In the genomic region with DNA sequence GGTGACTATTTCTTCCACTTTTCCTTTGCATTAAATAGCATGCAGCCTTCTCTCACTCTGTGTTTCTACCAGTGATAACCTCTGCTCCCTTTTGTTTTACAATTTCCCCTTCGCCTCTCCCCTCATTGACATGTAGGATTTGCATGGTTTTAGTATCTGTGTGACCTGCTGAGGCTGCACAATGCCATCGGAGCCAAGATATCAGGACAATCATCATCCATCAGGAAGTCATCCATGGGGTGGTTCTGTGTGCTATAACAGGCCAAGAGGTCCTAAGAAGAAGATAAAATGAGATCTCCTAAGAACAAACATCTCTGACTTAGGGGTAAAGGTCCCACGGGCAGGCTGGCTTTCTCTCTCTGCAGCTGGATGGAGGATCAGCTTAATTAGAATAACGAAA, we compare ENCODE assay signal across 28 cellular contexts.
"Had no signal": no experiment of that assay in that cellular context is flagged by ENCODE, and none has a peak within 500 bp of the region (broad histone marks: within the 10 kb centered on the region; RNA-seq: fewer than 3 reads in every experiment).

No MANE protein-coding gene starts in this region.

- FAIRE-seq: small intestine, TTC549 had no signal

- H3K27ac ChIP-seq: breast epithelium, esophagus muscularis mucosa, foreskin keratinocyte, heart left ventricle, left lung, sigmoid colon, vagina, VCaP had no signal

- H3K4me1 Mint-ChIP-seq: nephron had no signal

- DNase-seq: activated CD4-positive, alpha-beta memory T cell treated with anti-CD3 and anti-CD28 coated beads for 36 hours; activated CD4-positive, alpha-beta T cell treated with anti-CD3 and anti-CD28 coated beads for 48 hours; activated CD8-positive, alpha-beta memory T cell treated with anti-CD3 and anti-CD28 coated beads, Interleukin-2, amount 50 U/mL, for 4 hours; activated gamma-delta T cell; activated naive CD4-positive, alpha-beta T cell treated with anti-CD3 and anti-CD28 coated beads, Interleukin-2, amount 50 U/mL, for 16 hours; activated T-cell treated with anti-CD3 and anti-CD28 coated beads, Interleukin-2, amount 50 U/mL, for 1 hour; central memory CD4-positive, alpha-beta T cell; foreskin keratinocyte; heart left ventricle; kidney glomerular epithelial cell; left lung; sigmoid colon; small intestine; stimulated activated CD4-positive, alpha-beta T cell treated with anti-CD3 and anti-CD28 coated beads, Interleukin-4, amount 100 ng/mL, for 24 hours; stimulated activated naive CD8-positive, alpha-beta T cell treated with anti-CD3 and anti-CD28 coated beads, Interleukin-15, amount 100 ng/mL, for 72 hours; substantia nigra; T-helper 9 cell had no signal

- H3K27me3 ChIP-seq: breast epithelium, esophagus muscularis mucosa, foreskin keratinocyte, heart left ventricle, left lung, sigmoid colon, vagina had no signal

- H3K4me3 Mint-ChIP-seq: activated CD4-positive, alpha-beta memory T cell treated with anti-CD3 and anti-CD28 coated beads for 36 hours; activated T-helper 1 cell treated with anti-CD3 and anti-CD28 coated beads, Interleukin-12 subunit alpha, Interleukin-12 subunit beta, Interleukin-2, Interleukin-4 antibody, amounts not matched to agents 30 ng/mL and 10 ng/mL and 1 ng/mL, durations not matched to agents 14 hours and 24 hours and 36 hours; nephron; stimulated activated effector memory CD8-positive, alpha-beta T cell treated with anti-CD3 and anti-CD28 coated beads, Interleukin-12 subunit alpha, Interleukin-12 subunit beta, amount 100 ng/mL, for 72 hours; stimulated activated naive CD8-positive, alpha-beta T cell treated with anti-CD3 and anti-CD28 coated beads, Interleukin-15, amount 100 ng/mL, for 72 hours; T-helper 1 cell treated with Interleukin-12 subunit alpha and Interleukin-12 subunit beta and Interleukin-4 antibody, amounts not matched to agents 30 μg/mL and 1 μg/mL, for 36 hours; type B pancreatic cell had no signal

- H3K9me3 Mint-ChIP-seq: activated CD4-positive, alpha-beta memory T cell treated with anti-CD3 and anti-CD28 coated beads for 36 hours; activated T-helper 1 cell treated with anti-CD3 and anti-CD28 coated beads, Interleukin-12 subunit alpha, Interleukin-12 subunit beta, Interleukin-2, Interleukin-4 antibody, amounts not matched to agents 30 ng/mL and 10 ng/mL and 1 ng/mL, durations not matched to agents 14 hours and 24 hours and 36 hours; nephron; stimulated activated effector memory CD8-positive, alpha-beta T cell treated with anti-CD3 and anti-CD28 coated beads, Interleukin-12 subunit alpha, Interleukin-12 subunit beta, amount 100 ng/mL, for 72 hours; stimulated activated naive CD8-positive, alpha-beta T cell treated with anti-CD3 and anti-CD28 coated beads, Interleukin-15, amount 100 ng/mL, for 72 hours; T-helper 1 cell treated with Interleukin-12 subunit alpha and Interleukin-12 subunit beta and Interleukin-4 antibody, amounts not matched to agents 30 μg/mL and 1 μg/mL, for 36 hours; type B pancreatic cell had no signal

- H3K4me3 ChIP-seq: breast epithelium, esophagus muscularis mucosa, heart left ventricle, left lung, sigmoid colon, vagina had no signal

- ATAC-seq: activated CD4-positive, CD25-positive, alpha-beta regulatory T cell treated with anti-CD3 and anti-CD28 coated beads, Interleukin-2, amount 50 U/mL, for 24 hours; foreskin keratinocyte; heart left ventricle; left lung; stimulated activated effector memory CD8-positive, alpha-beta T cell treated with anti-CD3 and anti-CD28 coated beads, Interleukin-12 subunit alpha, Interleukin-12 subunit beta, amount 100 ng/mL, for 72 hours; stimulated activated naive CD8-positive, alpha-beta T cell treated with anti-CD3 and anti-CD28 coated beads, Interleukin-15, amount 100 ng/mL, for 72 hours had no signal

- H3K36me3 ChIP-seq: breast epithelium, esophagus muscularis mucosa, heart left ventricle, left lung, sigmoid colon, vagina had no signal

- H3K27ac Mint-ChIP-seq: activated CD4-positive, alpha-beta memory T cell treated with anti-CD3 and anti-CD28 coated beads for 36 hours; activated T-helper 1 cell treated with anti-CD3 and anti-CD28 coated beads, Interleukin-12 subunit alpha, Interleukin-12 subunit beta, Interleukin-2, Interleukin-4 antibody, amounts not matched to agents 30 ng/mL and 10 ng/mL and 1 ng/mL, durations not matched to agents 14 hours and 24 hours and 36 hours; nephron; stimulated activated effector memory CD8-positive, alpha-beta T cell treated with anti-CD3 and anti-CD28 coated beads, Interleukin-12 subunit alpha, Interleukin-12 subunit beta, amount 100 ng/mL, for 72 hours; stimulated activated naive CD8-positive, alpha-beta T cell treated with anti-CD3 and anti-CD28 coated beads, Interleukin-15, amount 100 ng/mL, for 72 hours; T-helper 1 cell treated with Interleukin-12 subunit alpha and Interleukin-12 subunit beta and Interleukin-4 antibody, amounts not matched to agents 30 μg/mL and 1 μg/mL, for 36 hours; type B pancreatic cell had no signal

- H3K36me3 Mint-ChIP-seq: activated CD4-positive, alpha-beta memory T cell treated with anti-CD3 and anti-CD28 coated beads for 36 hours; stimulated activated effector memory CD8-positive, alpha-beta T cell treated with anti-CD3 and anti-CD28 coated beads, Interleukin-12 subunit alpha, Interleukin-12 subunit beta, amount 100 ng/mL, for 72 hours; type B pancreatic cell had no signal

- H3K9me3 ChIP-seq: breast epithelium, esophagus muscularis mucosa, heart left ventricle, left lung, sigmoid colon, vagina had no signal
